Comparison of ENCODE assay signal across 23 cellular contexts in genomic region chr2:178910005-178910404, GRCh38.
A peak's percentile ranks its signal among the peaks of the same experiment; 100 is the strongest.
DNase-seq lines count a peak whose midpoint lies in the region; ATAC-seq and TF ChIP-seq lines count a peak whose summit lies in the region.
"Had no signal": no experiment of that assay in that cellular context is flagged by ENCODE, and none has a peak within 500 bp of the region (broad histone marks: within the 10 kb centered on the region; RNA-seq: fewer than 3 reads in every experiment).

No MANE protein-coding gene starts in this region.

- H3K27me3 ChIP-seq in heart right ventricle (no peaks in the 10 kb centered on the region), right cardiac atrium (ENCODE audit: control insufficient read depth, insufficient read depth) (no peaks in the 10 kb centered on the region), Panc1 (ENCODE audit: control insufficient read depth, insufficient read depth, low read length) (no peaks in the 10 kb centered on the region), right atrium auricular region (no peaks in the 10 kb centered on the region), upper lobe of left lung (no peaks in the 10 kb centered on the region), MG63 (no peaks in the 10 kb centered on the region)
- H3K27me3 ChIP-seq: ascending aorta, neutrophil, thyroid gland had no signal

- H3K4me3 ChIP-seq in heart right ventricle (no peak overlapping the region), right cardiac atrium (ENCODE audit: low read length) (no peak overlapping the region), Panc1 (ENCODE audit: low read depth in 2 of 2, low read length in 2 of 2) (no peak overlapping the region), right atrium auricular region (no peak overlapping the region), upper lobe of left lung (no peak overlapping the region), MG63 (no peak overlapping the region)
- H3K4me3 ChIP-seq: ascending aorta, prostate gland, skin epidermis, thyroid gland had no signal

- no peak for TF ChIP-seq EP300 in upper lobe of left lung (IDR thresholded peaks at IDR 0.05)

- TF ChIP-seq CTCF in heart right ventricle (IDR thresholded peaks at IDR 0.05) (no peak), Panc1 (IDR thresholded peaks at IDR 0.05) (no peak), right atrium auricular region (IDR thresholded peaks at IDR 0.05) (no peak), upper lobe of left lung (IDR thresholded peaks at IDR 0.05) (no peak)

- no TSS peak for BruUV-seq in Panc1 (replicated peaks; lab: Mats Ljungman, UMichigan)

- ATAC-seq in heart right ventricle (peak in 1 of 8 donors; percentile 14), right cardiac atrium (no peak), Panc1 (peak; percentile 82), upper lobe of left lung (ENCODE audit: low FRiP score in 2 of 2) (no peak)
- ATAC-seq: HCT116; stimulated activated naive CD8-positive, alpha-beta T cell treated with anti-CD3 and anti-CD28 coated beads, Interleukin-15, amount 100 ng/mL, for 72 hours had no signal

- no peak for TF ChIP-seq POLR2A in upper lobe of left lung (IDR thresholded peaks at IDR 0.05)

- WGBS in heart right ventricle, 2 donors, result 64 to 68% methylated on average over 5 of the region's 5 CpGs
- WGBS in right cardiac atrium, result 71% methylated on average over 5 of the region's 5 CpGs
- WGBS in upper lobe of left lung, 2 donors, result 58 to 73% methylated on average over 5 of the region's 5 CpGs

- H3K36me3 ChIP-seq in heart right ventricle, result peaks cover 0 to 12% (median 0%) of the 10 kb centered on the region in 9 donors
- H3K36me3 ChIP-seq in Panc1 (ENCODE audit: control insufficient read depth, insufficient read depth, low read length), result no peaks in the 10 kb centered on the region
- H3K36me3 ChIP-seq in right atrium auricular region, result no peaks in the 10 kb centered on the region
- H3K36me3 ChIP-seq in upper lobe of left lung, result no peaks in the 10 kb centered on the region
- no peaks in the 10 kb centered on the region for H3K36me3 ChIP-seq in MG63
- H3K36me3 ChIP-seq: ascending aorta, neutrophil, prostate gland, thyroid gland had no signal

- CTCF ChIA-PET in Panc1 (lab: Charles Lee), result no interaction called here

- H3K27ac ChIP-seq in heart right ventricle, result peak overlapping the region in 8 of 10 donors; percentile 15 to 75 (median 50)
- no peak overlapping the region for H3K27ac ChIP-seq in right cardiac atrium (ENCODE audit: low read length)
- H3K27ac ChIP-seq in Panc1 (ENCODE audit: low read length), result no peak overlapping the region
- peak overlapping the region; percentile 2 to 60 for H3K27ac ChIP-seq in right atrium auricular region
- H3K27ac ChIP-seq in upper lobe of left lung, result no peak overlapping the region
- H3K27ac ChIP-seq: ascending aorta, neutrophil, skin epidermis, thyroid gland had no signal

- POLR2A ChIA-PET in Panc1 (lab: Charles Lee), result no interaction called here

- DNase-seq in heart right ventricle (no peak), right cardiac atrium (no peak), Panc1 (ENCODE audit: low read depth, low spot score) (peak; percentile 42), right atrium auricular region (ENCODE audit: low spot score) (no peak), epidermal melanocyte (ENCODE audit: insufficient read length, low spot score) (no peak), upper lobe of left lung (no peak), ecto neural progenitor cell (ENCODE audit: low spot score) (no peak), MG63 (no peak)
- DNase-seq: activated CD4-positive, alpha-beta T cell treated with anti-CD3 and anti-CD28 coated beads for 4 hours; activated T-cell treated with anti-CD3 and anti-CD28 coated beads for 4 hours; KG1; NCI-H1417 treated with DMSO at 0.1 percent for 48 hours; NCI-H2081 treated with DMSO at 0.1 percent for 48 hours; NCI-H226; NCI-H69; stimulated activated CD8-positive, alpha-beta memory T cell treated with anti-CD3 and anti-CD28 coated beads, Interleukin-4, amount 100 ng/mL, for 48 hours; stimulated activated naive CD8-positive, alpha-beta T cell treated with anti-CD3 and anti-CD28 coated beads, Interleukin-15, amount 100 ng/mL, for 72 hours; thyroid gland had no signal

- H3K4me1 ChIP-seq in heart right ventricle (peaks cover 0 to 28% (median 7%) of the 10 kb centered on the region in 9 donors), right cardiac atrium (ENCODE audit: control insufficient read depth, insufficient read depth, low read length) (no peaks in the 10 kb centered on the region), Panc1 (ENCODE audit: control insufficient read depth, insufficient read depth, low read length) (no peaks in the 10 kb centered on the region; the same call in 1 of the 2 replicates), right atrium auricular region (peaks cover 0 to 13% of the 10 kb centered on the region in 2 donors), upper lobe of left lung (peaks cover 0 to 6% (median 0%) of the 10 kb centered on the region in 4 donors)
- H3K4me1 ChIP-seq: prostate gland, thyroid gland had no signal

- intact Hi-C loops in heart right ventricle (cut with DNase I) (loop anchor here in 5 of 10 donors (5.0 to 10.0 kb wide), 4 partner anchors 38 to 215 kb away; no protein-coding TSS in a partner anchor), right cardiac atrium (cut with DNase I) (loop anchor here in 1 of 4 donors (5.0 kb wide), 1 partner anchor 108 kb away; no protein-coding TSS in a partner anchor), Panc1 (cut with micrococcal nuclease; ENCODE audit: unreplicated experiment) (no loop called here)

- no peaks in the 10 kb centered on the region for H3K9me3 ChIP-seq in heart right ventricle
- H3K9me3 ChIP-seq in right cardiac atrium (ENCODE audit: control insufficient read depth, low read length), result no peaks in the 10 kb centered on the region
- H3K9me3 ChIP-seq in Panc1 (ENCODE audit: control insufficient read depth, insufficient read depth, low read depth, low read length), result no peaks in the 10 kb centered on the region
- H3K9me3 ChIP-seq in right atrium auricular region, result no peaks in the 10 kb centered on the region
- H3K9me3 ChIP-seq in upper lobe of left lung, result no peaks in the 10 kb centered on the region
- no peaks in the 10 kb centered on the region for H3K9me3 ChIP-seq in MG63
- H3K9me3 ChIP-seq: ascending aorta, neutrophil, prostate gland, thyroid gland had no signal

- in situ Hi-C loops in Panc1 (cut with HindIII; ENCODE audit: low pct_unique_long_range_greater_than_20kb, low sequenced_read_pairs), result no loop called here

Comparison
In these comparisons a context has a peak if more than half of its experiments do, and no peak if none do; other contexts are left out.
1. H3K27ac ChIP-seq: peak in heart right ventricle (8 of 10) and right atrium auricular region (2 of 2); none in right cardiac atrium (single experiment), Panc1 (single experiment) and upper lobe of left lung (0 of 4).